In the genomic region with DNA sequence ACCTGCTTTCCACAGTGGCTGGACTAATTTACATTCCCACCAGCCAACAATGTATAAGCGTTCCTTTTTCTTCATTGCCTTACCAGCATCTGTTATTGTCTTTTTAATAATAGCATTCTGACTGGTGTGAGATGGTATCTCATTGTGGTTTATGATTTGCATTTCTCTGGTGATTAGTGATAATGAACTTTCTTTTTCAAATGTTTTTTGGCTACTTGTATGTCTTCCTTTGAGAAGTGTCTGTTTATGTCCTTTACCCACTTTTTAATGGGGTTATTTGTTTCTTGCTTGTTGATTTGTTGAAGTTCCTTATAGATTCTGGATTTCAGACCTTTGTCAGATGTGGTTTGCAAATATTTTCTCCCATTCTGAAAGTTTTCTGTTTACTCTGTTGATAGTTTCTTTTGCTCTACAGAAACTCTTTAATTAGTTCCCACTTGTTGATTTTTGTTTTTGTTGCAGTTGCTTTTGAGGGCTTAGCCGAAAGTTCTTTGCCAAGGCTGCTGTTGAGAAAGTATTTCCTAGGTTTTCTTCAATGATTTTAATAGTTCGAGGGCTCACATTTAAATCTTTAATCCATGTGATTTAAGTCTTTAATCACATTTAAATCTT, we compare ENCODE assay signal across 1 cellular context.
TF ChIP-seq lines count a peak whose summit lies in the region.

No MANE protein-coding gene starts in this region.

TF ChIP-seq in K562, 482 proteins besides CTCF, POLR2A, EP300 and RAD21 (continued from another document):
- TF ChIP-seq, protein P1, sequence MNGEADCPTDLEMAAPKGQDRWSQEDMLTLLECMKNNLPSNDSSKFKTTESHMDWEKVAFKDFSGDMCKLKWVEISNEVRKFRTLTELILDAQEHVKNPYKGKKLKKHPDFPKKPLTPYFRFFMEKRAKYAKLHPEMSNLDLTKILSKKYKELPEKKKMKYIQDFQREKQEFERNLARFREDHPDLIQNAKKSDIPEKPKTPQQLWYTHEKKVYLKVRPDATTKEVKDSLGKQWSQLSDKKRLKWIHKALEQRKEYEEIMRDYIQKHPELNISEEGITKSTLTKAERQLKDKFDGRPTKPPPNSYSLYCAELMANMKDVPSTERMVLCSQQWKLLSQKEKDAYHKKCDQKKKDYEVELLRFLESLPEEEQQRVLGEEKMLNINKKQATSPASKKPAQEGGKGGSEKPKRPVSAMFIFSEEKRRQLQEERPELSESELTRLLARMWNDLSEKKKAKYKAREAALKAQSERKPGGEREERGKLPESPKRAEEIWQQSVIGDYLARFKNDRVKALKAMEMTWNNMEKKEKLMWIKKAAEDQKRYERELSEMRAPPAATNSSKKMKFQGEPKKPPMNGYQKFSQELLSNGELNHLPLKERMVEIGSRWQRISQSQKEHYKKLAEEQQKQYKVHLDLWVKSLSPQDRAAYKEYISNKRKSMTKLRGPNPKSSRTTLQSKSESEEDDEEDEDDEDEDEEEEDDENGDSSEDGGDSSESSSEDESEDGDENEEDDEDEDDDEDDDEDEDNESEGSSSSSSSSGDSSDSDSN (IDR thresholded peaks at IDR 0.05; ENCODE audit: borderline replicate concordance in 1 of 2, low read depth in 2 of 2, low read length in 2 of 2): no peak
- TF ChIP-seq FIP1L1 (IDR thresholded peaks at IDR 0.05; ENCODE audit: low read depth, low read length, poor library complexity, severe bottlenecking) (no peak), ZNF57 (CRISPR knock-in tag; IDR thresholded peaks at IDR 0.05) (no peak), FOXJ3 (CRISPR knock-in tag; IDR thresholded peaks at IDR 0.05) (no peak), PML (IDR thresholded peaks at IDR 0.05; ENCODE audit: low read length) (no peak), CREB5 (CRISPR knock-in tag; IDR thresholded peaks at IDR 0.05) (no peak)
